ENCODE assay signal across 8 cellular contexts in genomic region chr20:31547720-31548298, GRCh38. TPM values are rescaled to one million over a fixed set of nuclear protein-coding genes. Genes with fewer than 3 reads are reported as not detected.
DNase-seq lines count a peak whose midpoint lies in the region; ATAC-seq and TF ChIP-seq lines count a peak whose summit lies in the region.

No MANE protein-coding gene starts in this region.

- H3K36me3 ChIP-seq in GM06990 (ENCODE audit: control insufficient read depth, insufficient read depth, low read length): peaks cover 31% of the 10 kb centered on the region
- H3K36me3 ChIP-seq in SK-N-MC (ENCODE audit: insufficient read depth, low read length): peaks cover 55% of the 10 kb centered on the region
- H3K36me3 ChIP-seq in prostate gland: no peaks in the 10 kb centered on the region

- WGBS in prostate gland: 43% methylated on average over 6 of the region's 6 CpGs

- H3K27me3 ChIP-seq in GM06990 (replicated peaks; ENCODE audit: control insufficient read depth, insufficient read depth, low read length): no peaks in the 10 kb centered on the region
- H3K27me3 ChIP-seq in prostate gland (replicated peaks; ENCODE audit: insufficient read depth): no peaks in the 10 kb centered on the region

- TF ChIP-seq POLR2A in prostate gland (IDR thresholded peaks at IDR 0.05): no peak

- intact Hi-C loops in prostate gland (cut with DNase I): no loop called here

- H3K9me3 ChIP-seq in SK-N-MC (ENCODE audit: low read depth, low read length): no peaks in the 10 kb centered on the region
- no peaks in the 10 kb centered on the region for H3K9me3 ChIP-seq in prostate gland

- ATAC-seq in GM21576 (IDR thresholded peaks at IDR 0.05; ENCODE audit: unreplicated experiment): no peak
- no peak for ATAC-seq in HG02981 (IDR thresholded peaks at IDR 0.05; ENCODE audit: unreplicated experiment)

- no peaks in the 10 kb centered on the region for H3K4me1 ChIP-seq in prostate gland (replicated peaks)

- H3K4me3 ChIP-seq in GM06990 (replicated peaks; ENCODE audit: low read depth, low read length): peak overlapping the region; percentile 73
- peak overlapping the region; percentile 80 for H3K4me3 ChIP-seq in SK-N-MC
- H3K4me3 ChIP-seq in fibroblast of mammary gland (ENCODE audit: control insufficient read depth, low read depth, low read length): peak overlapping the region; percentile 74
- H3K4me3 ChIP-seq in prostate gland: peak overlapping the region; percentile 30 to 36

- TF ChIP-seq CTCF in GM06990 (IDR thresholded peaks at IDR 0.05; ENCODE audit: insufficient read depth, low read length, poor library complexity, severe bottlenecking): no peak
- no peak for TF ChIP-seq CTCF in fibroblast of mammary gland (conservative IDR thresholded peaks at IDR 0.05; ENCODE audit: control insufficient read depth, insufficient read depth, low read depth, low read length)
- no peak for TF ChIP-seq CTCF in prostate gland (IDR thresholded peaks at IDR 0.05)

- no peak for DNase-seq in GM06990 (ENCODE audit: extremely low read depth, insufficient read length)
- DNase-seq in SK-N-MC (ENCODE audit: low read depth, low spot score): no peak
- DNase-seq in fibroblast of mammary gland (ENCODE audit: low read depth): no peak
- no peak for DNase-seq in prostate gland (ENCODE audit: low spot score)
- DNase-seq in mucosa of gallbladder (ENCODE audit: low spot score): no peak
- no peak for DNase-seq in GF-D8 (lab: John Stamatoyannopoulos, UW)

- peak overlapping the region; percentile 98 for H3K9ac ChIP-seq in SK-N-MC (ENCODE audit: insufficient read length)

- H3K27ac ChIP-seq in SK-N-MC (peak overlapping the region; percentile 87), prostate gland (peak overlapping the region in 1 of 2 donors; percentile 75)

RNA-seq across cellular contexts. Expression of gene HM13, which starts 33.6 kb away (rescaled TPM):
- total RNA-seq in prostate gland (100 to 1,000 TPM in 1 of 2 donors, 10 to 100 TPM in 1; 99.7 to 131 TPM), mucosa of gallbladder (204 TPM)

RNA-seq across cellular contexts. Expression of gene ID1, which starts 57.3 kb away (rescaled TPM):
- total RNA-seq in prostate gland (100 to 1,000 TPM; 356 to 514 TPM), mucosa of gallbladder (59.7 TPM)
